Comparison of ENCODE assay signal across 17 cellular contexts in genomic region chr20:36885355-36885754, GRCh38. TPM values are rescaled to one million over a fixed set of nuclear protein-coding genes. Genes with fewer than 3 reads are reported as not detected.
A peak's percentile ranks its signal among the peaks of the same experiment; 100 is the strongest.
DNase-seq lines count a peak whose midpoint lies in the region; ATAC-seq, FAIRE-seq and TF ChIP-seq lines count a peak whose summit lies in the region.
"Had no signal": no experiment of that assay in that cellular context is flagged by ENCODE, and none has a peak within 500 bp of the region (broad histone marks: within the 10 kb centered on the region; RNA-seq: fewer than 3 reads in every experiment).

No MANE protein-coding gene starts in this region.

- H3K27ac ChIP-seq in WERI-Rb-1 (no peak overlapping the region), kidney (ENCODE audit: low read depth in 2 of 2, low read length in 2 of 2) (no peak overlapping the region), mammary epithelial cell (ENCODE audit: insufficient read depth, low read depth, low read length) (no peak overlapping the region)
- H3K27ac ChIP-seq: suprapubic skin had no signal

- no peak overlapping the region for H2AFZ ChIP-seq in mammary epithelial cell (ENCODE audit: low read depth, low read length)

- H3K4me1 ChIP-seq in Caco-2 (peaks cover 9% of the 10 kb centered on the region; the same call in 1 of the 2 replicates), kidney (ENCODE audit: control insufficient read depth in 1 of 2, insufficient read depth in 1 of 2, low read depth in 1 of 2, low read length in 2 of 2) (peaks cover 3 to 11% of the 10 kb centered on the region in 2 donors), mammary epithelial cell (ENCODE audit: insufficient read depth, low read length) (no peaks in the 10 kb centered on the region)

- no peaks in the 10 kb centered on the region for H3K36me3 Mint-ChIP-seq in Caco-2 (ENCODE audit: insufficient read depth, unreplicated experiment)

- no peak overlapping the region for H3K4me3 Mint-ChIP-seq in Caco-2 (ENCODE audit: unreplicated experiment)

- intact Hi-C loops in Caco-2 (cut with micrococcal nuclease; ENCODE audit: unreplicated experiment) (loop anchor here (1.0 kb wide), 2 partner anchors 21 to 49 kb away; no protein-coding TSS in a partner anchor), kidney (cut with DNase I) (no loop called here), mammary epithelial cell (cut with micrococcal nuclease) (loop anchor here (10.0 kb wide), 1 partner anchor 671 kb away; no protein-coding TSS in a partner anchor)

- H4K20me1 ChIP-seq in mammary epithelial cell (ENCODE audit: insufficient read depth, low read length) = no peaks in the 10 kb centered on the region

- TF ChIP-seq CTCF in Caco-2 (IDR thresholded peaks at IDR 0.05; ENCODE audit: insufficient read depth in 1 of 2, low read depth in 1 of 2, low read length in 1 of 2, severe bottlenecking in 1 of 2, unreplicated experiment in 1 of 2) = peak; percentile 65 to 80
- TF ChIP-seq CTCF in WERI-Rb-1 (IDR thresholded peaks at IDR 0.05; ENCODE audit: low read depth, low read length) = peak; percentile 28
- TF ChIP-seq CTCF in kidney (IDR thresholded peaks at IDR 0.05; ENCODE audit: borderline replicate concordance, extremely low read depth, insufficient read depth) = peak; percentile 13
- TF ChIP-seq CTCF in mammary epithelial cell (conservative IDR thresholded peaks at IDR 0.05 in 1 of 2, IDR thresholded peaks at IDR 0.05 in 1 of 2; ENCODE audit: extremely low read depth in 1 of 2, insufficient read depth in 1 of 2, low read depth in 1 of 2, low read length in 2 of 2) = peak in 1 of 2 donors; percentile 6

- BruUV-seq in Caco-2 (replicated peaks; lab: Mats Ljungman, UMichigan) = no TSS peak
- no TSS peak for BruUV-seq in mammary epithelial cell (replicated peaks; lab: Mats Ljungman, UMichigan)

- TF ChIP-seq RAD21 in Ishikawa (IDR thresholded peaks at IDR 0.05; ENCODE audit: low read depth) = peak; percentile 38; the same call in 1 of the 2 replicates

- no peaks in the 10 kb centered on the region for H3K27me3 Mint-ChIP-seq in Caco-2 (ENCODE audit: insufficient read depth, unreplicated experiment)

- ATAC-seq in HG03196 (IDR thresholded peaks at IDR 0.05; ENCODE audit: unreplicated experiment) = no peak
- ATAC-seq: esophagus mucosa, left colon had no signal

- H3K27ac Mint-ChIP-seq in Caco-2 (ENCODE audit: unreplicated experiment) = no peak overlapping the region

- H3K9me3 ChIP-seq in Caco-2 (no peaks in the 10 kb centered on the region), WERI-Rb-1 (ENCODE audit: severe bottlenecking) (no peaks in the 10 kb centered on the region), kidney (ENCODE audit: control insufficient read depth in 1 of 2, low read length in 2 of 2) (no peaks in the 10 kb centered on the region), mammary epithelial cell (replicated peaks; ENCODE audit: insufficient read depth, low read length) (no peaks in the 10 kb centered on the region)
- H3K9me3 ChIP-seq: suprapubic skin had no signal

- in situ Hi-C loops in mammary epithelial cell (cut with MboI; ENCODE audit: low sequenced_read_pairs in 2 of 2) = loop anchor here in 1 of 2 donors (25.0 kb wide), 2 partner anchors 273 to 648 kb away; partner anchors contain the start of genes AAR2 and RAB5IF

- H3K4me2 ChIP-seq in mammary epithelial cell (ENCODE audit: insufficient read depth, low read depth, low read length) = no peak overlapping the region

- dilution Hi-C loops in mammary epithelial cell (cut with HindIII; ENCODE audit: low sequenced_read_pairs) = no loop called here

- no peaks in the 10 kb centered on the region for H3K27me3 ChIP-seq in Caco-2 (replicated peaks; ENCODE audit: control insufficient read depth, insufficient read depth, low read length)
- no peaks in the 10 kb centered on the region for H3K27me3 ChIP-seq in WERI-Rb-1 (ENCODE audit: insufficient read depth, low read depth, severe bottlenecking)
- no peaks in the 10 kb centered on the region for H3K27me3 ChIP-seq in mammary epithelial cell (ENCODE audit: insufficient read depth, low read length)
- H3K27me3 ChIP-seq: suprapubic skin had no signal

- H3K9ac ChIP-seq in kidney (ENCODE audit: low read length in 2 of 2) (no peak overlapping the region), mammary epithelial cell (ENCODE audit: insufficient read depth, low read length) (no peak overlapping the region)

- peaks cover 12% of the 10 kb centered on the region for H3K4me1 Mint-ChIP-seq in Caco-2 (ENCODE audit: low read depth, unreplicated experiment)

- POLR2A ChIA-PET in Caco-2 (lab: Charles Lee) = no interaction called here

- peak in 1 of 2 experiments; percentile 56 for DNase-seq in Caco-2
- no peak for DNase-seq in WERI-Rb-1
- no peak for DNase-seq in kidney
- no peak for DNase-seq in mammary epithelial cell
- DNase-seq in NCI-H2107 treated with DMSO at 0.1 percent for 48 hours (lab: John Stamatoyannopoulos, UW; ENCODE audit: unreplicated experiment) = no peak
- no peak for DNase-seq in NCI-H1436 treated with DMSO at 0.1 percent for 48 hours (lab: John Stamatoyannopoulos, UW)
- DNase-seq: activated CD4-positive, alpha-beta T cell treated with anti-CD3 and anti-CD28 coated beads for 48 hours; activated T-cell treated with anti-CD3 and anti-CD28 coated beads, Interleukin-2, amount 50 U/mL, for 1 hour; GDM1; left colon; NCI-H1092 treated with DMSO at 0.1 percent for 48 hours; T-helper 1 cell had no signal

- H3K4me3 ChIP-seq in Caco-2 (ENCODE audit: low read depth, low read length) = no peak overlapping the region
- no peak overlapping the region for H3K4me3 ChIP-seq in WERI-Rb-1 (ENCODE audit: low read depth, low read length)
- no peak overlapping the region for H3K4me3 ChIP-seq in kidney (ENCODE audit: low read length in 2 of 2)
- no peak overlapping the region for H3K4me3 ChIP-seq in mammary epithelial cell (replicated peaks in 1 of 3; ENCODE audit: insufficient read depth in 1 of 3, low read depth in 2 of 3, low read length in 3 of 3)
- H3K4me3 ChIP-seq: suprapubic skin had no signal

- CTCF ChIA-PET in Caco-2 (lab: Charles Lee) (interaction anchor here (0.7 to 1.8 kb wide), 3 partner anchors 69 to 93 kb away, joined by 3 to 14 read pairs (median 4); no protein-coding TSS in a partner anchor), mammary epithelial cell (lab: Charles Lee; ENCODE audit: low non-redundant PET) (no interaction called here)

- H3K9me3 Mint-ChIP-seq in Caco-2 (ENCODE audit: unreplicated experiment) = no peaks in the 10 kb centered on the region

- no peak for TF ChIP-seq EP300 in Ishikawa (IDR thresholded peaks at IDR 0.05; ENCODE audit: borderline replicate concordance)

- WGBS in mammary epithelial cell (ENCODE audit: low coverage, missing lambda C conversion rate) = 76% methylated on average over 8 of the region's 8 CpGs

- no peaks in the 10 kb centered on the region for H3K79me2 ChIP-seq in mammary epithelial cell (ENCODE audit: insufficient read depth, low read length)

- H3K36me3 ChIP-seq in Caco-2 (ENCODE audit: control insufficient read depth, insufficient read depth, low read length) (no peaks in the 10 kb centered on the region), WERI-Rb-1 (no peaks in the 10 kb centered on the region), kidney (ENCODE audit: control insufficient read depth in 1 of 2, insufficient read depth in 2 of 2, low read length in 2 of 2) (no peaks in the 10 kb centered on the region), mammary epithelial cell (ENCODE audit: insufficient read depth, low read length) (no peaks in the 10 kb centered on the region)

- FAIRE-seq in kidney (lab: Jason Lieb, UNC) = no peak

TF ChIP-seq in Ishikawa, 13 proteins besides CTCF, POLR2A, EP300 and RAD21 (continues in another document):
- TF ChIP-seq EGR1 (IDR thresholded peaks at IDR 0.05) (no peak), USF1 (IDR thresholded peaks at IDR 0.05) (no peak), REST (IDR thresholded peaks at IDR 0.05; ENCODE audit: low read depth) (no peak), YY1 (IDR thresholded peaks at IDR 0.05; ENCODE audit: low read depth) (no peak), NFIC (IDR thresholded peaks at IDR 0.05) (no peak), MAX (IDR thresholded peaks at IDR 0.05) (no peak), ZBTB7A (IDR thresholded peaks at IDR 0.05; ENCODE audit: low read depth) (no peak), TAF1 (IDR thresholded peaks at IDR 0.05; ENCODE audit: low read depth) (no peak)

RNA-seq across cellular contexts. Expression of gene TLDC2, which starts 9.4 kb away (rescaled TPM):
- total RNA-seq in Caco-2 (2022) = 0.14 TPM in 1 of 2 replicates, not detected in the other
- 2.3 TPM for total RNA-seq in kidney
- polyA plus RNA-seq in kidney (ENCODE audit: insufficient read depth, low read depth, low replicate concordance) = 8.5 TPM
- total RNA-seq in mammary epithelial cell = not detected
- polyA plus RNA-seq in mammary epithelial cell = not detected
- polyA minus RNA-seq in mammary epithelial cell = not detected
- total RNA-seq: myocyte, suprapubic skin had no signal
